11 cellular contexts compared by ENCODE assay signal in genomic region chr22:43796567-43796966, GRCh38. TPM values are rescaled to one million over a fixed set of nuclear protein-coding genes. Genes with fewer than 3 reads are reported as not detected.
DNase-seq lines count a peak whose midpoint lies in the region; ATAC-seq, FAIRE-seq and TF ChIP-seq lines count a peak whose summit lies in the region.
"Had no signal": no experiment of that assay in that cellular context is flagged by ENCODE, and none has a peak within 500 bp of the region (broad histone marks: within the 10 kb centered on the region; RNA-seq: fewer than 3 reads in every experiment).

No MANE protein-coding gene starts in this region.

- peak; percentile 3 for FAIRE-seq in G401.6 (lab: Jason Lieb, UNC)
- FAIRE-seq: H54, TTC549 had no signal

- no peak overlapping the region for H3K27ac Mint-ChIP-seq in osteocyte (ENCODE audit: unreplicated experiment)
- H3K27ac Mint-ChIP-seq: stimulated activated effector memory CD8-positive, alpha-beta T cell treated with anti-CD3 and anti-CD28 coated beads, Interleukin-12 subunit alpha, Interleukin-12 subunit beta, amount 100 ng/mL, for 72 hours had no signal

- TF ChIP-seq EP300 in esophagus muscularis mucosa (IDR thresholded peaks at IDR 0.05), result no peak

- peak in 2 of 3 experiments; percentile 32 to 34 for TF ChIP-seq CTCF in esophagus muscularis mucosa (IDR thresholded peaks at IDR 0.05)
- peak; percentile 38 for TF ChIP-seq CTCF in osteocyte (IDR thresholded peaks at IDR 0.05)
- peak in 2 of 4 experiments; percentile 17 to 24 for TF ChIP-seq CTCF in prostate gland (IDR thresholded peaks at IDR 0.05)

- no peaks in the 10 kb centered on the region for H3K4me1 Mint-ChIP-seq in osteocyte (ENCODE audit: unreplicated experiment)
- H3K4me1 Mint-ChIP-seq: stimulated activated effector memory CD8-positive, alpha-beta T cell treated with anti-CD3 and anti-CD28 coated beads, Interleukin-12 subunit alpha, Interleukin-12 subunit beta, amount 100 ng/mL, for 72 hours had no signal

- H3K27me3 Mint-ChIP-seq in osteocyte (ENCODE audit: unreplicated experiment), result peaks cover 12% of the 10 kb centered on the region

- 20% methylated on average over 5 of the region's 8 CpGs for WGBS in esophagus muscularis mucosa
- WGBS in prostate gland, result 58% methylated on average over 8 of the region's 8 CpGs

- no peaks in the 10 kb centered on the region for H3K36me3 ChIP-seq in esophagus muscularis mucosa
- no peaks in the 10 kb centered on the region for H3K36me3 ChIP-seq in prostate gland

- H3K27ac ChIP-seq in esophagus muscularis mucosa (replicated peaks in 1 of 4), result no peak overlapping the region
- H3K27ac ChIP-seq in prostate gland, result no peak overlapping the region

- H3K9me3 Mint-ChIP-seq in osteocyte (ENCODE audit: unreplicated experiment), result peaks cover 11% of the 10 kb centered on the region

- peaks cover 0 to 10% (median 9%) of the 10 kb centered on the region in 4 donors for H3K9me3 ChIP-seq in esophagus muscularis mucosa
- H3K9me3 ChIP-seq in prostate gland, result no peaks in the 10 kb centered on the region

- H3K36me3 Mint-ChIP-seq in osteocyte (ENCODE audit: unreplicated experiment), result peaks cover 1% of the 10 kb centered on the region
- H3K36me3 Mint-ChIP-seq: stimulated activated effector memory CD8-positive, alpha-beta T cell treated with anti-CD3 and anti-CD28 coated beads, Interleukin-12 subunit alpha, Interleukin-12 subunit beta, amount 100 ng/mL, for 72 hours had no signal

- intact Hi-C loops in esophagus muscularis mucosa (cut with DNase I) (no loop called here), prostate gland (cut with DNase I) (no loop called here)

- ATAC-seq in HG02852 (IDR thresholded peaks at IDR 0.05; ENCODE audit: unreplicated experiment) (no peak), HG03439 (IDR thresholded peaks at IDR 0.05; ENCODE audit: unreplicated experiment) (no peak), HG03469 (IDR thresholded peaks at IDR 0.05; ENCODE audit: unreplicated experiment) (no peak)
- ATAC-seq: stimulated activated effector memory CD8-positive, alpha-beta T cell treated with anti-CD3 and anti-CD28 coated beads, Interleukin-12 subunit alpha, Interleukin-12 subunit beta, amount 100 ng/mL, for 72 hours had no signal

- H3K4me3 ChIP-seq in esophagus muscularis mucosa (no peak overlapping the region), prostate gland (no peak overlapping the region)

- DNase-seq in NCI-H69 (lab: John Stamatoyannopoulos, UW), result peak; percentile 40
- peak; percentile 68 for DNase-seq in esophagus muscularis mucosa (ENCODE audit: extremely low spot score)
- DNase-seq in osteocyte (ENCODE audit: extremely low spot score, unreplicated experiment), result peak; percentile 23
- no peak for DNase-seq in prostate gland (ENCODE audit: low spot score)

- TF ChIP-seq POLR2A in esophagus muscularis mucosa (IDR thresholded peaks at IDR 0.05; ENCODE audit: low read depth) (no peak), prostate gland (IDR thresholded peaks at IDR 0.05) (no peak)

- no peak overlapping the region for H3K4me3 Mint-ChIP-seq in osteocyte (ENCODE audit: unreplicated experiment)
- H3K4me3 Mint-ChIP-seq: stimulated activated effector memory CD8-positive, alpha-beta T cell treated with anti-CD3 and anti-CD28 coated beads, Interleukin-12 subunit alpha, Interleukin-12 subunit beta, amount 100 ng/mL, for 72 hours had no signal

- H3K27me3 ChIP-seq in esophagus muscularis mucosa (no peaks in the 10 kb centered on the region), prostate gland (replicated peaks; ENCODE audit: insufficient read depth) (no peaks in the 10 kb centered on the region)

- peaks cover 0 to 8% (median 6%) of the 10 kb centered on the region in 4 donors for H3K4me1 ChIP-seq in esophagus muscularis mucosa
- H3K4me1 ChIP-seq in prostate gland (replicated peaks), result no peaks in the 10 kb centered on the region

RNA-seq across cellular contexts. Expression of gene EFCAB6, which starts 15.5 kb away (rescaled TPM):
- total RNA-seq in esophagus muscularis mucosa (1 to 10 TPM; 1.2 to 4.0 (median 3.0) TPM), osteocyte (1.4 and 1.5 TPM in 2 replicates), prostate gland (10 to 100 TPM in 1 of 2 donors, 1 to 10 TPM in 1; 3.3 to 10.5 TPM)
